8 cellular contexts compared by ENCODE assay signal in genomic region chr7:127347567-127348246, GRCh38. TPM values are rescaled to one million over a fixed set of nuclear protein-coding genes. Genes with fewer than 3 reads are reported as not detected.
DNase-seq lines count a peak whose midpoint lies in the region; ATAC-seq and TF ChIP-seq lines count a peak whose summit lies in the region.

No MANE protein-coding gene starts in this region.

- no peaks in the 10 kb centered on the region for H3K4me1 Mint-ChIP-seq in Caco-2 (ENCODE audit: low read depth, unreplicated experiment)

- no peak for TF ChIP-seq EP300 in transverse colon (IDR thresholded peaks at IDR 0.05; ENCODE audit: low read depth)

- H3K23ac ChIP-seq in trophoblast cell (ENCODE audit: low read length), result no peak overlapping the region

- no peaks in the 10 kb centered on the region for H3K4me1 ChIP-seq in Caco-2
- H3K4me1 ChIP-seq in HUES48 (ENCODE audit: control insufficient read depth, insufficient read depth, low read length), result no peaks in the 10 kb centered on the region
- peaks cover 0 to 3% of the 10 kb centered on the region in 2 experiments for H3K4me1 ChIP-seq in trophoblast cell (ENCODE audit: control insufficient read depth in 1 of 2, insufficient read depth in 2 of 2, low read length in 2 of 2)
- peaks cover 0 to 9% (median 6%) of the 10 kb centered on the region in 4 donors for H3K4me1 ChIP-seq in transverse colon

- no peaks in the 10 kb centered on the region for H3K9me3 Mint-ChIP-seq in Caco-2 (ENCODE audit: unreplicated experiment)

- H3K4me3 ChIP-seq in Caco-2 (ENCODE audit: low read depth, low read length), result peak overlapping the region; percentile 31
- H3K4me3 ChIP-seq in HUES48 (ENCODE audit: low read depth, low read length), result peak overlapping the region; percentile 53
- peak overlapping the region; percentile 44 for H3K4me3 ChIP-seq in trophoblast cell (ENCODE audit: low read depth, low read length)
- peak overlapping the region in 3 of 4 donors; percentile 25 to 51 (median 34) for H3K4me3 ChIP-seq in transverse colon

- BruUV-seq in Caco-2 (replicated peaks; lab: Mats Ljungman, UMichigan), result no TSS peak

- WGBS in trophoblast cell (ENCODE audit: extremely low coverage, insufficient coverage, insufficient read length), result no CpG with 5 or more reads among the region's 79 CpGs
- 16 to 20% methylated on average over 1 to 17 of the region's 79 CpGs for WGBS in transverse colon (ENCODE audit: low coverage in 1 of 2), 2 donors

- H4K12ac ChIP-seq in trophoblast cell (ENCODE audit: low read depth, low read length), result no peak overlapping the region

- CTCF ChIA-PET in Caco-2 (lab: Charles Lee), result interaction anchor here (0.7 to 1.3 kb wide), 6 partner anchors 19 to 167 kb away, joined by 3 to 8 read pairs (median 4); partner anchors contain the start of gene ZNF800

- no peak overlapping the region for H3K27ac Mint-ChIP-seq in Caco-2 (ENCODE audit: unreplicated experiment)

- TF ChIP-seq POLR2A in transverse colon (IDR thresholded peaks at IDR 0.05), result no peak

- no peak overlapping the region for H2BK5ac ChIP-seq in trophoblast cell (ENCODE audit: low read depth, low read length, poor library complexity)

- no peak overlapping the region for H4K8ac ChIP-seq in trophoblast cell (ENCODE audit: low read depth, low read length)

- peak overlapping the region; percentile 61 for H3K4me2 ChIP-seq in trophoblast cell (ENCODE audit: low read length)

- no peak overlapping the region for H2AK5ac ChIP-seq in trophoblast cell (ENCODE audit: low read length)

- H3K36me3 Mint-ChIP-seq in Caco-2 (ENCODE audit: insufficient read depth, unreplicated experiment), result no peaks in the 10 kb centered on the region

- peaks cover 13% of the 10 kb centered on the region for H3K27me3 Mint-ChIP-seq in Caco-2 (ENCODE audit: insufficient read depth, unreplicated experiment)

- H3K9ac ChIP-seq in HUES48 (ENCODE audit: low read depth, low read length), result no peak overlapping the region
- H3K9ac ChIP-seq in trophoblast cell (ENCODE audit: low read length), result no peak overlapping the region

- no peaks in the 10 kb centered on the region for H3K36me3 ChIP-seq in Caco-2 (ENCODE audit: control insufficient read depth, insufficient read depth, low read length)
- no peaks in the 10 kb centered on the region for H3K36me3 ChIP-seq in HUES48 (ENCODE audit: control insufficient read depth, insufficient read depth, low read length)
- no peaks in the 10 kb centered on the region for H3K36me3 ChIP-seq in trophoblast cell (ENCODE audit: control insufficient read depth in 1 of 2, insufficient read depth in 2 of 2, low read length in 2 of 2)
- no peaks in the 10 kb centered on the region for H3K36me3 ChIP-seq in transverse colon

- in situ Hi-C loops in transverse colon (cut with MboI; ENCODE audit: low pct_ligation_motif_present in 1 of 4, low pct_unique_long_range_greater_than_20kb in 1 of 4, low sequenced_read_pairs in 3 of 4), result loop anchor here in 1 of 4 donors (10.0 kb wide), 1 partner anchor 97 kb away; no protein-coding TSS in a partner anchor

- no peak overlapping the region for H3K4ac ChIP-seq in trophoblast cell (ENCODE audit: low read depth, low read length)

- intact Hi-C loops in Caco-2 (cut with micrococcal nuclease; ENCODE audit: unreplicated experiment) (loop anchor here (1.0 to 10.0 kb wide), 3 partner anchors 62 to 543 kb away; no protein-coding TSS in a partner anchor), transverse colon (cut with DNase I; ENCODE audit: low total_unique reads) (no loop called here)

- no peaks in the 10 kb centered on the region for H3K79me1 ChIP-seq in trophoblast cell (ENCODE audit: low read length)

- no peaks in the 10 kb centered on the region for H3K79me2 ChIP-seq in trophoblast cell (ENCODE audit: control insufficient read depth, insufficient read depth, low read length, poor library complexity)

- peak; percentile 6 to 13 for TF ChIP-seq CTCF in Caco-2 (IDR thresholded peaks at IDR 0.05; ENCODE audit: insufficient read depth in 1 of 2, low read depth in 1 of 2, low read length in 1 of 2, severe bottlenecking in 1 of 2, unreplicated experiment in 1 of 2)
- TF ChIP-seq CTCF in transverse colon (IDR thresholded peaks at IDR 0.05), result peak; percentile 35 to 60 (median 39)

- POLR2A ChIA-PET in Caco-2 (lab: Charles Lee), result no interaction called here

- no peak overlapping the region for H3K14ac ChIP-seq in trophoblast cell (ENCODE audit: low read length)

- no peak overlapping the region for H2BK120ac ChIP-seq in trophoblast cell (ENCODE audit: insufficient read depth, low read length, poor library complexity)

- ATAC-seq in GM21367 (IDR thresholded peaks at IDR 0.05; ENCODE audit: unreplicated experiment), result peak; percentile 98

- no peak overlapping the region for H4K91ac ChIP-seq in trophoblast cell (ENCODE audit: low read depth, low read length)

- no peak overlapping the region for H3K18ac ChIP-seq in trophoblast cell (ENCODE audit: low read length)

- peak overlapping the region; percentile 64 for H3K4me3 Mint-ChIP-seq in Caco-2 (ENCODE audit: unreplicated experiment)

- no peaks in the 10 kb centered on the region for H3K27me3 ChIP-seq in Caco-2 (replicated peaks; ENCODE audit: control insufficient read depth, insufficient read depth, low read length)
- peaks cover 38% of the 10 kb centered on the region for H3K27me3 ChIP-seq in HUES48 (ENCODE audit: control insufficient read depth, insufficient read depth, low read length)
- no peaks in the 10 kb centered on the region for H3K27me3 ChIP-seq in trophoblast cell (ENCODE audit: insufficient read depth, low read length)
- no peaks in the 10 kb centered on the region for H3K27me3 ChIP-seq in transverse colon

- DNase-seq in Caco-2 (peak; percentile 54 to 82), RPMI7951 (ENCODE audit: low read depth) (peak; percentile 56), germinal center (ENCODE audit: low spot score) (peak; percentile 87), trophoblast cell (peak; percentile 83 to 92), transverse colon (peak; percentile 79)
- peak; percentile 75 for DNase-seq in activated naive CD4-positive, alpha-beta T cell treated with Interleukin-2 at 50 U/mL for 16 hours

- no peak overlapping the region for H2BK12ac ChIP-seq in trophoblast cell (ENCODE audit: low read length)

- peaks cover 3% of the 10 kb centered on the region; the same call in 1 of the 2 replicates for H3K9me3 ChIP-seq in Caco-2
- no peaks in the 10 kb centered on the region for H3K9me3 ChIP-seq in HUES48 (ENCODE audit: control insufficient read depth, insufficient read depth, low read length)
- no peaks in the 10 kb centered on the region for H3K9me3 ChIP-seq in trophoblast cell (ENCODE audit: insufficient read depth, low read depth, low read length)
- peaks cover 3 to 6% of the 10 kb centered on the region in 2 donors for H3K9me3 ChIP-seq in transverse colon

- H3K27ac ChIP-seq in HUES48 (ENCODE audit: low read depth, low read length), result no peak overlapping the region
- H3K27ac ChIP-seq in trophoblast cell (ENCODE audit: low read depth, low read length), result no peak overlapping the region
- peak overlapping the region in 1 of 4 donors; percentile 30 for H3K27ac ChIP-seq in transverse colon

- no peak overlapping the region for H2AFZ ChIP-seq in trophoblast cell (ENCODE audit: insufficient read depth, low read length, poor library complexity)

RNA-seq across cellular contexts. Expression of gene ZNF800, which starts 44.8 kb away (rescaled TPM):
- 17.3 and 18.7 TPM in 2 replicates for total RNA-seq in Caco-2 (2022)
- 13.2 and 22.7 TPM in 2 replicates for total RNA-seq in RPMI7951 (2014; rRNA removed; shearing (Covaris generic))
- 21.1 and 23.8 TPM in 2 replicates for polyA plus RNA-seq in trophoblast cell (2013)
- 10 to 100 TPM; 31.7 to 60.7 (median 41.5) TPM for total RNA-seq in transverse colon
